In the genomic region with DNA sequence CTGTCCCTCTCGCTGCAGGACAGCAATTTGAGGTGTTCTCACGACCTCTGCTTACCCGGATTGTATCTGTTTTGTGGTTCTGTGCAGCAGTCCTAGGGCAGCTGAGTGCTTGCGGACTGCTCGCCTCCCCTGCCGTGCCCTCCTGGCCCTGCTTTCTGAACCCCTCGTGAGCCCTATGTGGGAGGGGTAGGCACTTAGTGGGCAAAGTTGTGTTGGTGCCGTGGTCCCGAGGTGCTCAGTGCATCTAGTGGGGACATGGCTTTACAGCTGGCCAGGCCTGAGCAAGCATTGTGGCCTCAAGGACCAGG, we compare ENCODE assay signal across 23 cellular contexts. TPM values are rescaled to one million over a fixed set of nuclear protein-coding genes. Genes with fewer than 3 reads are reported as not detected.
DNase-seq lines count a peak whose midpoint lies in the region; ATAC-seq, FAIRE-seq and TF ChIP-seq lines count a peak whose summit lies in the region.
"Had no signal": no experiment of that assay in that cellular context is flagged by ENCODE, and none has a peak within 500 bp of the region (broad histone marks: within the 10 kb centered on the region; RNA-seq: fewer than 3 reads in every experiment).

No MANE protein-coding gene starts in this region.

- CTCF ChIA-PET in activated CD8-positive, alpha-beta T cell treated with anti-CD3 and anti-CD28 coated beads, Interleukin-2, amount 10 ng/mL, durations not matched to agents 7 days and 5 days (lab: Charles Lee), result interaction anchor here (1.1 to 1.4 kb wide), 2 partner anchors 95 to 351 kb away, joined by 3 to 4 read pairs; no protein-coding TSS in a partner anchor

- peak overlapping the region; percentile 27 for H3K27ac Mint-ChIP-seq in activated naive CD4-positive, alpha-beta T cell treated with anti-CD3 and anti-CD28 coated beads, Interleukin-2, amount 50 U/mL, for 24 hours
- H3K27ac Mint-ChIP-seq in activated CD8-positive, alpha-beta T cell treated with anti-CD3 and anti-CD28 coated beads, Interleukin-2, amount 10 ng/mL, durations not matched to agents 7 days and 5 days, result peak overlapping the region; percentile 69

- TF ChIP-seq POLR2A in stomach (IDR thresholded peaks at IDR 0.05), result no peak

- peaks cover 82% of the 10 kb centered on the region for H3K4me1 Mint-ChIP-seq in activated naive CD4-positive, alpha-beta T cell treated with anti-CD3 and anti-CD28 coated beads, Interleukin-2, amount 50 U/mL, for 24 hours
- H3K4me1 Mint-ChIP-seq in activated CD8-positive, alpha-beta T cell treated with anti-CD3 and anti-CD28 coated beads, Interleukin-2, amount 10 ng/mL, durations not matched to agents 7 days and 5 days (ENCODE audit: low read depth), result peaks cover 79% of the 10 kb centered on the region

- H3K27ac ChIP-seq in kidney (ENCODE audit: low read depth in 2 of 2, low read length in 2 of 2) (no peak overlapping the region), stomach (peak overlapping the region in 3 of 5 donors; percentile 16 to 96 (median 33))
- H3K27ac ChIP-seq: BLaER1 treated with 17β-estradiol and CSF1 and Interleukin-3, amounts not matched to agents 10 nM and 100 nM; GM23248; KMS-11; lower lobe of right lung; ovary; thoracic aorta had no signal

- no peaks in the 10 kb centered on the region for H3K9me3 ChIP-seq in kidney (ENCODE audit: control insufficient read depth in 1 of 2, low read length in 2 of 2)
- H3K9me3 ChIP-seq in stomach, result no peaks in the 10 kb centered on the region
- H3K9me3 ChIP-seq: BLaER1 treated with 17β-estradiol and CSF1 and Interleukin-3, amounts not matched to agents 10 nM and 100 nM; lower lobe of right lung; ovary; thoracic aorta had no signal

- no peak for ATAC-seq in activated CD8-positive, alpha-beta T cell treated with anti-CD3 and anti-CD28 coated beads, Interleukin-2, amount 10 ng/mL, durations not matched to agents 7 days and 5 days
- ATAC-seq: lower lobe of right lung, sciatic nerve had no signal

- DNase-seq in activated naive CD4-positive, alpha-beta T cell treated with Interleukin-2 at 50 U/mL for 16 hours, result no peak
- DNase-seq in activated CD8-positive, alpha-beta T cell treated with anti-CD3 and anti-CD28 coated beads, Interleukin-2, amount 10 ng/mL, durations not matched to agents 7 days and 5 days, result no peak
- DNase-seq in kidney (peak; percentile 43), stomach (no peak), cortex of kidney (lab: John Stamatoyannopoulos, UW) (no peak), NCI-H446 treated with DMSO at 0.1 percent for 48 hours (lab: John Stamatoyannopoulos, UW) (no peak), NCI-H82 treated with DMSO at 0.1 percent for 48 hours (lab: John Stamatoyannopoulos, UW; ENCODE audit: unreplicated experiment) (no peak)
- DNase-seq: ACHN, activated T-cell treated with anti-CD3 and anti-CD28 coated beads for 4 hours, dermis blood vessel endothelial cell, GDM1, GM23248, lower lobe of right lung, MV-4-11, NCI-H1694 treated with DMSO at 0.1 percent for 48 hours, NCI-H748 treated with DMSO at 0.1 percent for 48 hours, ovary had no signal

- H3K4me3 Mint-ChIP-seq in activated naive CD4-positive, alpha-beta T cell treated with anti-CD3 and anti-CD28 coated beads, Interleukin-2, amount 50 U/mL, for 24 hours, result no peak overlapping the region
- H3K4me3 Mint-ChIP-seq in activated CD8-positive, alpha-beta T cell treated with anti-CD3 and anti-CD28 coated beads, Interleukin-2, amount 10 ng/mL, durations not matched to agents 7 days and 5 days, result peak overlapping the region; percentile 19

- no peak for TF ChIP-seq EP300 in stomach (IDR thresholded peaks at IDR 0.05)

- H3K9me3 Mint-ChIP-seq in activated naive CD4-positive, alpha-beta T cell treated with anti-CD3 and anti-CD28 coated beads, Interleukin-2, amount 50 U/mL, for 24 hours, result no peaks in the 10 kb centered on the region
- H3K9me3 Mint-ChIP-seq in activated CD8-positive, alpha-beta T cell treated with anti-CD3 and anti-CD28 coated beads, Interleukin-2, amount 10 ng/mL, durations not matched to agents 7 days and 5 days (ENCODE audit: insufficient read depth), result no peaks in the 10 kb centered on the region

- H3K36me3 Mint-ChIP-seq in activated naive CD4-positive, alpha-beta T cell treated with anti-CD3 and anti-CD28 coated beads, Interleukin-2, amount 50 U/mL, for 24 hours, result peaks cover 2% of the 10 kb centered on the region
- H3K36me3 Mint-ChIP-seq in activated CD8-positive, alpha-beta T cell treated with anti-CD3 and anti-CD28 coated beads, Interleukin-2, amount 10 ng/mL, durations not matched to agents 7 days and 5 days (ENCODE audit: low read depth), result peaks cover 39% of the 10 kb centered on the region

- intact Hi-C loops in kidney (cut with DNase I) (no loop called here), stomach (cut with DNase I; ENCODE audit: low total_unique reads) (no loop called here)

- H3K27me3 Mint-ChIP-seq in activated naive CD4-positive, alpha-beta T cell treated with anti-CD3 and anti-CD28 coated beads, Interleukin-2, amount 50 U/mL, for 24 hours, result no peaks in the 10 kb centered on the region
- H3K27me3 Mint-ChIP-seq in activated CD8-positive, alpha-beta T cell treated with anti-CD3 and anti-CD28 coated beads, Interleukin-2, amount 10 ng/mL, durations not matched to agents 7 days and 5 days (ENCODE audit: low read depth), result no peaks in the 10 kb centered on the region

- TF ChIP-seq CTCF in kidney (IDR thresholded peaks at IDR 0.05; ENCODE audit: borderline replicate concordance, extremely low read depth, insufficient read depth), result no peak
- no peak for TF ChIP-seq CTCF in stomach (IDR thresholded peaks at IDR 0.05)

- H3K4me3 ChIP-seq in kidney (ENCODE audit: low read length in 2 of 2) (no peak overlapping the region), stomach (no peak overlapping the region)
- H3K4me3 ChIP-seq: BLaER1 treated with 17β-estradiol and CSF1 and Interleukin-3, amounts not matched to agents 10 nM and 100 nM; GM23248; lower lobe of right lung; ovary; thoracic aorta had no signal

- H3K4me1 ChIP-seq in kidney (ENCODE audit: control insufficient read depth in 1 of 2, insufficient read depth in 1 of 2, low read depth in 1 of 2, low read length in 2 of 2), result peaks cover 0 to 7% of the 10 kb centered on the region in 2 donors
- H3K4me1 ChIP-seq in stomach, result peaks cover 22 to 90% (median 58%) of the 10 kb centered on the region in 4 donors

- WGBS in stomach, 5 donors, result 78 to 85% (median 83%) methylated on average over 9 of the region's 9 CpGs

- POLR2A ChIA-PET in activated CD8-positive, alpha-beta T cell treated with anti-CD3 and anti-CD28 coated beads, Interleukin-2, amount 10 ng/mL, durations not matched to agents 7 days and 5 days (lab: Charles Lee), result no interaction called here

- H3K9ac ChIP-seq in kidney (ENCODE audit: low read length in 2 of 2), result no peak overlapping the region
- H3K9ac ChIP-seq: GM23248, KMS-11 had no signal

- FAIRE-seq in kidney (lab: Jason Lieb, UNC), result no peak
- FAIRE-seq: TTC549 had no signal

- H3K36me3 ChIP-seq in kidney (ENCODE audit: control insufficient read depth in 1 of 2, insufficient read depth in 2 of 2, low read length in 2 of 2) (no peaks in the 10 kb centered on the region), stomach (no peaks in the 10 kb centered on the region)
- H3K36me3 ChIP-seq: lower lobe of right lung, ovary, thoracic aorta had no signal

- no peaks in the 10 kb centered on the region for H3K27me3 ChIP-seq in stomach
- H3K27me3 ChIP-seq: BLaER1 treated with 17β-estradiol and CSF1 and Interleukin-3, amounts not matched to agents 10 nM and 100 nM; ovary had no signal

RNA-seq across cellular contexts. Expression of gene TMEM181, which starts 5.2 kb away (rescaled TPM):
- 10 to 100 TPM; 15.0 to 15.2 TPM for total RNA-seq in activated CD8-positive, alpha-beta T cell treated with anti-CD3 and anti-CD28 coated beads, Interleukin-2, amount 10 ng/mL, durations not matched to agents 7 days and 5 days
- total RNA-seq in kidney (19.9 TPM), stomach (10 to 100 TPM in 3 of 5 donors, 1 to 10 TPM in 2; 2.9 to 62.2 (median 25.4) TPM)
- polyA plus RNA-seq in kidney (ENCODE audit: insufficient read depth, low read depth, low replicate concordance) (6.9 TPM), stomach (10 to 100 TPM in 2 of 3 donors, 1 to 10 TPM in 1; 7.8 to 16.7 (median 13.3) TPM)

Comparison
In these comparisons a context has a peak if more than half of its experiments do, and no peak if none do; other contexts are left out.
1. H3K27ac ChIP-seq: peak in stomach (3 of 5); none in kidney (0 of 2).